Comparison of ENCODE assay signal across 1 cellular context in genomic region chr6:130838250-130838649, GRCh38.
TF ChIP-seq lines count a peak whose summit lies in the region.

No MANE protein-coding gene starts in this region.

TF ChIP-seq in GM23338, 12 proteins besides CTCF, POLR2A, EP300 and RAD21 (continued from another document):
- no peak for TF ChIP-seq ETS1 (IDR thresholded peaks at IDR 0.05)
- no peak for TF ChIP-seq JUNB (IDR thresholded peaks at IDR 0.05; ENCODE audit: unreplicated experiment)
- TF ChIP-seq EZH2phosphoT487 (IDR thresholded peaks at IDR 0.05; ENCODE audit: unreplicated experiment): no peak
- TF ChIP-seq CREB1 (CRISPR knock-in tag; IDR thresholded peaks at IDR 0.05; ENCODE audit: low read depth): no peak
- no peak for TF ChIP-seq POLR2AphosphoS5 (IDR thresholded peaks at IDR 0.05; ENCODE audit: low read depth)
- TF ChIP-seq EZH2 (IDR thresholded peaks at IDR 0.05; ENCODE audit: low read depth, unreplicated experiment): no peak
- TF ChIP-seq STAT1 (IDR thresholded peaks at IDR 0.05; ENCODE audit: unreplicated experiment): no peak
- TF ChIP-seq NANOG (IDR thresholded peaks at IDR 0.05; ENCODE audit: borderline replicate concordance): no peak
- TF ChIP-seq REST (IDR thresholded peaks at IDR 0.05; ENCODE audit: unreplicated experiment): no peak
- no peak for TF ChIP-seq ZNF114 (CRISPR knock-in tag; IDR thresholded peaks at IDR 0.05)
